8 cellular contexts compared by ENCODE assay signal in genomic region chr10:43409385-43410109, GRCh38. TPM values are rescaled to one million over a fixed set of nuclear protein-coding genes. Genes with fewer than 3 reads are reported as not detected.
DNase-seq lines count a peak whose midpoint lies in the region; ATAC-seq, FAIRE-seq and TF ChIP-seq lines count a peak whose summit lies in the region.

No MANE protein-coding gene starts in this region.

- no peak for FAIRE-seq in A549 (lab: Jason Lieb, UNC)

- peak overlapping the region; percentile 90 for H2AFZ ChIP-seq in mesenchymal stem cell (ENCODE audit: low read depth, low read length)

- WGBS in A549 (ENCODE audit: missing lambda C conversion rate): 2% methylated on average over 45 of the region's 46 CpGs
- WGBS in mesenchymal stem cell: 76% methylated on average over 46 of the region's 46 CpGs

- H3K4me1 ChIP-seq in A549 (peaks cover 23% of the 10 kb centered on the region), mesenchymal stem cell (ENCODE audit: control insufficient read depth, insufficient read depth, low read depth, low read length) (peaks cover 12% of the 10 kb centered on the region)

- peak overlapping the region; percentile 18 to 71 for H2BK12ac ChIP-seq in mesenchymal stem cell (ENCODE audit: low read length in 2 of 2)

- no peak overlapping the region for H2BK5ac ChIP-seq in mesenchymal stem cell (ENCODE audit: low read depth, low read length, poor library complexity, severe bottlenecking)

- H4K8ac ChIP-seq in mesenchymal stem cell (ENCODE audit: low read length): peak overlapping the region; percentile 92

- POLR2A ChIA-PET in A549 (lab: Yijun Ruan, JAX): interaction anchor here (0.7 to 2.6 kb wide), 11 partner anchors 9 to 55 kb away, joined by 3 to 38 read pairs (median 4); partner anchors contain the start of gene ZNF487

- peak overlapping the region; percentile 91 to 98 for H3K18ac ChIP-seq in mesenchymal stem cell (ENCODE audit: low read depth in 1 of 2, low read length in 2 of 2)

- no peaks in the 10 kb centered on the region for H3K9me3 ChIP-seq in A549
- no peaks in the 10 kb centered on the region for H3K9me3 ChIP-seq in mesenchymal stem cell (ENCODE audit: control insufficient read depth, low read length)

- H3K4me2 ChIP-seq in A549 (peak overlapping the region; percentile 79), mesenchymal stem cell (ENCODE audit: low read length, poor library complexity, severe bottlenecking) (peak overlapping the region; percentile 71)

- H3K23ac ChIP-seq in mesenchymal stem cell (ENCODE audit: low read length in 2 of 2): no peak overlapping the region

- peak; percentile 44; the same call in 1 of the 2 replicates for TF ChIP-seq POLR2A in A549 (IDR thresholded peaks at IDR 0.05; ENCODE audit: low read length)

- peaks cover 6% of the 10 kb centered on the region for H3K79me1 ChIP-seq in mesenchymal stem cell (replicated peaks; ENCODE audit: low read length, poor library complexity, severe bottlenecking)

- peak overlapping the region; percentile 97 for H4K91ac ChIP-seq in mesenchymal stem cell (ENCODE audit: low read length)

- H3K4ac ChIP-seq in mesenchymal stem cell (ENCODE audit: low read depth in 1 of 2, low read length in 2 of 2): peak overlapping the region in 1 of 2 experiments; percentile 94

- peak overlapping the region; percentile 26 for H2BK15ac ChIP-seq in mesenchymal stem cell (ENCODE audit: low read depth, poor library complexity, severe bottlenecking)

- TF ChIP-seq EP300 in A549 (IDR thresholded peaks at IDR 0.05): no peak

- H2BK120ac ChIP-seq in mesenchymal stem cell (ENCODE audit: low read depth, low read length): peak overlapping the region; percentile 1

- DNase-seq in A549 (ENCODE audit: low read depth in 1 of 2, low spot score in 1 of 2): peak in 1 of 2 experiments; percentile 59
- DNase-seq in H7: no peak
- peak; percentile 57 for DNase-seq in UCSD-AML1 (lab: John Stamatoyannopoulos, UW; ENCODE audit: unreplicated experiment)
- DNase-seq in caudate nucleus (lab: John Stamatoyannopoulos, UW): peak in 24 of 61 donors; percentile 9 to 64 (median 43)
- DNase-seq in mesenchymal stem cell: no peak
- peak; percentile 76 for DNase-seq in stimulated activated CD8-positive, alpha-beta memory T cell treated with anti-CD3 and anti-CD28 coated beads, Interleukin-4, amount 100 ng/mL, for 48 hours
- DNase-seq in GM10266 (ENCODE audit: extremely low spot score): no peak
- no peak for DNase-seq in RKO (ENCODE audit: low spot score)

- H3K36me3 ChIP-seq in H7 (replicated peaks; ENCODE audit: control insufficient read depth, insufficient read depth, low read length) (no peaks in the 10 kb centered on the region), mesenchymal stem cell (ENCODE audit: control insufficient read depth in 1 of 2, insufficient read depth in 2 of 2, low read depth in 1 of 2, low read length in 2 of 2) (no peaks in the 10 kb centered on the region)

- peak overlapping the region; percentile 95 for H3K27ac ChIP-seq in A549
- peak overlapping the region; percentile 99 for H3K27ac ChIP-seq in caudate nucleus (ENCODE audit: low read depth, low read length)
- peak overlapping the region; percentile 26 for H3K27ac ChIP-seq in mesenchymal stem cell (ENCODE audit: low read length, poor library complexity, severe bottlenecking)

- peak overlapping the region in 1 of 2 experiments; percentile 88 for H3K14ac ChIP-seq in mesenchymal stem cell (ENCODE audit: low read length in 2 of 2)

- ATAC-seq in A549: peak in 1 of 2 experiments; percentile 30; a peak in 3 of 6 replicates

- no peak for TF ChIP-seq RAD21 in A549 (conservative IDR thresholded peaks at IDR 0.05 in 1 of 2, IDR thresholded peaks at IDR 0.05 in 1 of 2)

- CTCF ChIA-PET in A549 (lab: Yijun Ruan, JAX): no interaction called here

- peak overlapping the region; percentile 97 for H3K9ac ChIP-seq in mesenchymal stem cell (ENCODE audit: low read length)

- TF ChIP-seq CTCF in A549 (IDR thresholded peaks at IDR 0.05) (no peak), GM10266 (IDR thresholded peaks at IDR 0.05; ENCODE audit: control insufficient read depth, insufficient read depth, low read depth, missing control alignments) (no peak)

- H3K4me3 ChIP-seq in A549 (peak overlapping the region; percentile 96), H7 (ENCODE audit: insufficient read depth, low read depth, low read length) (peak overlapping the region; percentile 72), mesenchymal stem cell (ENCODE audit: insufficient read depth in 1 of 2, low read depth in 1 of 2, low read length in 2 of 2) (peak overlapping the region; percentile 55 to 91)

- H2AK5ac ChIP-seq in mesenchymal stem cell (ENCODE audit: low read length, severe bottlenecking): peak overlapping the region; percentile 87

- H3K27me3 ChIP-seq in H7 (ENCODE audit: control insufficient read depth, insufficient read depth, low read length) (no peaks in the 10 kb centered on the region), mesenchymal stem cell (ENCODE audit: control insufficient read depth in 1 of 2, insufficient read depth in 1 of 2, low read length in 2 of 2) (no peaks in the 10 kb centered on the region)

TF ChIP-seq in A549, 52 proteins besides CTCF, POLR2A, EP300 and RAD21 (continues in another document):
- TF ChIP-seq E2F6 (IDR thresholded peaks at IDR 0.05; ENCODE audit: borderline replicate concordance, low read depth): peak; percentile 11; the same call in 1 of the 2 replicates
- TF ChIP-seq FOSB (CRISPR knock-in tag; IDR thresholded peaks at IDR 0.05): peak; percentile 86
- TF ChIP-seq ELK1 (IDR thresholded peaks at IDR 0.05; ENCODE audit: low read depth, low read length): no peak
- TF ChIP-seq BCL3 (IDR thresholded peaks at IDR 0.05): 0 out of 3 replicates have a peak, but pooled peaks have one; percentile 27
- TF ChIP-seq ZC3H11A (IDR thresholded peaks at IDR 0.05): no peak
- TF ChIP-seq TP53 (CRISPR knock-in tag; IDR thresholded peaks at IDR 0.05): peak; percentile 47; the same call in 1 of the 2 replicates
- 0 out of 2 replicates have a peak, but pooled peaks have one; percentile 58 for TF ChIP-seq HOXB5 (CRISPR knock-in tag; IDR thresholded peaks at IDR 0.05)
- no peak for TF ChIP-seq CHD4 (IDR thresholded peaks at IDR 0.05; ENCODE audit: borderline replicate concordance)
- peak; percentile 54; the same call in 1 of the 2 replicates for TF ChIP-seq PHF8 (IDR thresholded peaks at IDR 0.05; ENCODE audit: borderline replicate concordance, low read depth)
- peak; percentile 52; the same call in 1 of the 2 replicates for TF ChIP-seq EHF (CRISPR knock-in tag; IDR thresholded peaks at IDR 0.05)
- no peak for TF ChIP-seq MAFK (IDR thresholded peaks at IDR 0.05; ENCODE audit: partially characterized antibody)
- TF ChIP-seq TFCP2L1 (CRISPR knock-in tag; IDR thresholded peaks at IDR 0.05): peak; percentile 85

RNA-seq across cellular contexts. Expression of gene HNRNPF, which starts 0.6 kb away (rescaled TPM):
- polyA plus RNA-seq in A549 (2011; rRNA removed) (198 and 271 TPM in 2 replicates), A549 (2017; fragmentation: RNase III; extraction: RNeasy Plus Mini Kit Qiagen cat#74134 plus additional on column Dnase treatment) (217 to 228 TPM (median 221 TPM) in 3 replicates)
- polyA plus RNA-seq in A549 (2012; cell fraction: cytosol; rRNA removed): 236 and 250 TPM in 2 replicates
- 275 and 276 TPM in 2 replicates for polyA plus RNA-seq in A549 (2012; cell fraction: nucleus; rRNA removed)
- polyA minus RNA-seq in A549 (2011; rRNA and poly(A)+ RNA removed): 220 and 241 TPM in 2 replicates
- 328 and 342 TPM in 2 replicates for total RNA-seq in H7 (2014; rRNA removed; shearing (Covaris generic))
- polyA plus RNA-seq in mesenchymal stem cell (2013, experiment 1 of 2): 115 TPM
- polyA plus RNA-seq in mesenchymal stem cell (2013, experiment 2 of 2): 117 TPM

RNA-seq across cellular contexts. Expression of gene ZNF487, which starts 27.4 kb away (rescaled TPM):
- polyA plus RNA-seq in A549 (2011; rRNA removed) (7.2 and 9.4 TPM in 2 replicates), A549 (2017; fragmentation: RNase III; extraction: RNeasy Plus Mini Kit Qiagen cat#74134 plus additional on column Dnase treatment) (3.7 to 4.9 TPM (median 4.3 TPM) in 3 replicates)
- polyA plus RNA-seq in A549 (2012; cell fraction: cytosol; rRNA removed): 5.9 and 6.8 TPM in 2 replicates
- 4.3 and 5.4 TPM in 2 replicates for polyA plus RNA-seq in A549 (2012; cell fraction: nucleus; rRNA removed)
- polyA minus RNA-seq in A549 (2011; rRNA and poly(A)+ RNA removed): 3.0 and 4.7 TPM in 2 replicates
- 2.7 and 4.9 TPM in 2 replicates for total RNA-seq in H7 (2014; rRNA removed; shearing (Covaris generic))
- polyA plus RNA-seq in mesenchymal stem cell (2013, experiment 1 of 2): 3.1 TPM
- 3.3 TPM for polyA plus RNA-seq in mesenchymal stem cell (2013, experiment 2 of 2)

RNA-seq across cellular contexts. Expression of gene FXYD4, which starts 38.1 kb away (rescaled TPM):
- polyA plus RNA-seq in A549 (2011; rRNA removed) (not detected in 2 replicates), A549 (2017; fragmentation: RNase III; extraction: RNeasy Plus Mini Kit Qiagen cat#74134 plus additional on column Dnase treatment) (not detected in 3 replicates)
- not detected in 2 replicates for polyA plus RNA-seq in A549 (2012; cell fraction: cytosol; rRNA removed)
- not detected in 2 replicates for polyA plus RNA-seq in A549 (2012; cell fraction: nucleus; rRNA removed)
- not detected in 2 replicates for polyA minus RNA-seq in A549 (2011; rRNA and poly(A)+ RNA removed)
- total RNA-seq in H7 (2014; rRNA removed; shearing (Covaris generic)): not detected in 2 replicates
- not detected for polyA plus RNA-seq in mesenchymal stem cell (2013, experiment 1 of 2)
- polyA plus RNA-seq in mesenchymal stem cell (2013, experiment 2 of 2): not detected

Comparison
In these comparisons a context has a peak if more than half of its experiments do, and no peak if none do; other contexts are left out.
1. DNase-seq: peak in UCSD-AML1 (single experiment) and stimulated activated CD8-positive, alpha-beta memory T cell treated with anti-CD3 and anti-CD28 coated beads, Interleukin-4, amount 100 ng/mL, for 48 hours (single experiment); none in H7 (single experiment), mesenchymal stem cell (single experiment), GM10266 (single experiment) and RKO (single experiment).
2. H3K27ac ChIP-seq: peak in every context shown above with its lines; median percentile 99 in caudate nucleus; 95 in A549; 26 in mesenchymal stem cell.
3. Peak in every context shown above with its lines, with median percentiles within 50 percentile points of each other: H3K4me3 ChIP-seq.